Comparison of ENCODE assay signal across 19 cellular contexts in the genomic region with DNA sequence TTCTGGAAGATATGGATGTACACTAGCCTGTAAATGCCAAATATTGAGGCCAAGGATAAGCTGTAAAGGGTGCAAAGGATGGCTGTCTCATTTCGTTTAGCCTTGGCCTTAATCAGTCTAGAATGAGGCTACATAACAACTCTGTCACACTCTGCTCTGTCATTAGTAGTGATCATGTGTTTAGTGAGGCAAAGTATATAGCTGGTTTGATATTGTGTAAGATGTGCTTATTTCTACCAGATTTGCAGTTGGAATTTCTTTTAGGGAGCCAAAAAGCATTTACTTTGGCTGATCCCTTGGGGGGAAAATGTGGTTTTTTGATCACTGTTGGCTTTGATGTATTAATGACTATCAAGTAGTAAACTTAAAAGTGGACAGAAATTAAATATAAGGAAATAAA.
DNase-seq lines count a peak whose midpoint lies in the region; ATAC-seq, FAIRE-seq and TF ChIP-seq lines count a peak whose summit lies in the region.
"Had no signal": no experiment of that assay in that cellular context is flagged by ENCODE, and none has a peak within 500 bp of the region (broad histone marks: within the 10 kb centered on the region; RNA-seq: fewer than 3 reads in every experiment).

No MANE protein-coding gene starts in this region.

- TF ChIP-seq CTCF in D721Med (IDR thresholded peaks at IDR 0.05; ENCODE audit: insufficient read depth, missing control alignments) (no peak), endothelial cell of umbilical vein (IDR thresholded peaks at IDR 0.05; ENCODE audit: extremely low read depth in 1 of 2, insufficient read depth in 1 of 2, low read depth in 1 of 2, low read length in 2 of 2) (no peak), fibroblast of villous mesenchyme (IDR thresholded peaks at IDR 0.05; ENCODE audit: insufficient read depth, low read depth, low read length) (no peak), BE2C (IDR thresholded peaks at IDR 0.05; ENCODE audit: low read depth, low read length) (no peak)

- POLR2A ChIA-PET in endothelial cell of umbilical vein (lab: Charles Lee), result no interaction called here

- H3K27me3 ChIP-seq in endothelial cell of umbilical vein (ENCODE audit: control insufficient read depth in 2 of 2, insufficient read depth in 2 of 2, low read length in 2 of 2) (no peaks in the 10 kb centered on the region), right cardiac atrium (ENCODE audit: control insufficient read depth, insufficient read depth) (no peaks in the 10 kb centered on the region), BE2C (no peaks in the 10 kb centered on the region)
- H3K27me3 ChIP-seq: BLaER1 treated with 17β-estradiol and CSF1 and Interleukin-3, amounts not matched to agents 10 nM and 100 nM had no signal

- H3K9me3 ChIP-seq in endothelial cell of umbilical vein (replicated peaks; ENCODE audit: control insufficient read depth, insufficient read depth, low read length) (no peaks in the 10 kb centered on the region), right cardiac atrium (ENCODE audit: control insufficient read depth, low read length) (no peaks in the 10 kb centered on the region), BE2C (no peaks in the 10 kb centered on the region)
- H3K9me3 ChIP-seq: BLaER1 treated with 17β-estradiol and CSF1 and Interleukin-3, amounts not matched to agents 10 nM and 100 nM; HAP-1 had no signal

- no peak overlapping the region for H2AFZ ChIP-seq in endothelial cell of umbilical vein (ENCODE audit: low read depth, low read length)

- CTCF ChIA-PET in endothelial cell of umbilical vein (lab: Charles Lee), result interaction anchor here (1.3 kb wide), 1 partner anchor 9 kb away, joined by 5 read pairs; no protein-coding TSS in a partner anchor

- no peak overlapping the region for H3K27ac ChIP-seq in endothelial cell of umbilical vein (ENCODE audit: insufficient read depth, low read depth, low read length)
- H3K27ac ChIP-seq in right cardiac atrium (ENCODE audit: low read length), result no peak overlapping the region
- H3K27ac ChIP-seq: 22Rv1; BLaER1 treated with 17β-estradiol and CSF1 and Interleukin-3, amounts not matched to agents 10 nM and 100 nM had no signal

- BruUV-seq in endothelial cell of umbilical vein (replicated peaks; lab: Mats Ljungman, UMichigan), result no TSS peak

- H4K20me1 ChIP-seq in endothelial cell of umbilical vein (replicated peaks; ENCODE audit: control insufficient read depth, extremely low read depth, insufficient read depth, low read length), result no peaks in the 10 kb centered on the region
- H4K20me1 ChIP-seq: BLaER1 treated with 17β-estradiol and CSF1 and Interleukin-3, amounts not matched to agents 10 nM and 100 nM had no signal

- WGBS in right cardiac atrium, result 68% methylated on average over 1 of the region's 1 CpG

- H3K4me2 ChIP-seq in endothelial cell of umbilical vein (ENCODE audit: insufficient read depth, low read length), result no peak overlapping the region
- H3K4me2 ChIP-seq: BLaER1 treated with 17β-estradiol and CSF1 and Interleukin-3, amounts not matched to agents 10 nM and 100 nM had no signal

- no peaks in the 10 kb centered on the region for H3K36me3 ChIP-seq in endothelial cell of umbilical vein (ENCODE audit: control insufficient read depth in 2 of 2, extremely low read depth in 1 of 2, insufficient read depth in 2 of 2, low read length in 2 of 2)
- no peaks in the 10 kb centered on the region for H3K36me3 ChIP-seq in BE2C
- H3K36me3 ChIP-seq: BLaER1 treated with 17β-estradiol and CSF1 and Interleukin-3, amounts not matched to agents 10 nM and 100 nM; HAP-1 had no signal

- DNase-seq in D721Med (ENCODE audit: insufficient read length, low spot score) (no peak), endothelial cell of umbilical vein (ENCODE audit: low read depth, low spot score) (no peak), fibroblast of villous mesenchyme (ENCODE audit: low read depth) (peak; percentile 17), renal cortical epithelial cell (ENCODE audit: low read depth) (peak; percentile 74), right cardiac atrium (no peak), BE2C (no peak)
- no peak for DNase-seq in activated CD8-positive, alpha-beta memory T cell treated with anti-CD3 and anti-CD28 coated beads, Interleukin-2, amount 50 U/mL, for 48 hours
- DNase-seq: Calu3; CD4-positive, alpha-beta T cell; COR-L47; DMS153; DND-41; GOT3; HFFc6 had no signal

- no peaks in the 10 kb centered on the region for H3K9me1 ChIP-seq in endothelial cell of umbilical vein (replicated peaks; ENCODE audit: control insufficient read depth, extremely low read depth, insufficient read depth, low read length)

- dilution Hi-C loops in endothelial cell of umbilical vein (cut with MboI; ENCODE audit: extremely low pct_ligation_motif_present, low sequenced_read_pairs), result no loop called here

- H3K79me2 ChIP-seq in endothelial cell of umbilical vein (ENCODE audit: control insufficient read depth, insufficient read depth, low read length), result no peaks in the 10 kb centered on the region

- intact Hi-C loops in endothelial cell of umbilical vein (cut with micrococcal nuclease) (no loop called here), right cardiac atrium (cut with DNase I) (no loop called here)

- no peak for ATAC-seq in right cardiac atrium

- no peak for TF ChIP-seq POLR2A in endothelial cell of umbilical vein (IDR thresholded peaks at IDR 0.05; ENCODE audit: low read depth, low read length)

- H3K4me1 ChIP-seq in endothelial cell of umbilical vein (ENCODE audit: control insufficient read depth, extremely low read depth, insufficient read depth, low read length), result no peaks in the 10 kb centered on the region
- H3K4me1 ChIP-seq in right cardiac atrium (ENCODE audit: control insufficient read depth, insufficient read depth, low read length), result no peaks in the 10 kb centered on the region
- no peaks in the 10 kb centered on the region for H3K4me1 ChIP-seq in BE2C
- H3K4me1 ChIP-seq: HAP-1 had no signal

- H3K4me3 ChIP-seq in endothelial cell of umbilical vein (replicated peaks in 1 of 3; ENCODE audit: insufficient read depth in 1 of 3, low read depth in 1 of 3, low read length in 3 of 3), result no peak overlapping the region
- H3K4me3 ChIP-seq in fibroblast of villous mesenchyme (ENCODE audit: low read depth, low read length), result no peak overlapping the region
- H3K4me3 ChIP-seq in right cardiac atrium (ENCODE audit: low read length), result no peak overlapping the region
- H3K4me3 ChIP-seq in BE2C (ENCODE audit: low read depth, low read length), result no peak overlapping the region
- H3K4me3 ChIP-seq: BLaER1 treated with 17β-estradiol and CSF1 and Interleukin-3, amounts not matched to agents 10 nM and 100 nM; HAP-1 had no signal

- no peak overlapping the region for H3K9ac ChIP-seq in endothelial cell of umbilical vein (replicated peaks; ENCODE audit: extremely low read depth, insufficient read depth, low read length)
- H3K9ac ChIP-seq: BLaER1 treated with 17β-estradiol and CSF1 and Interleukin-3, amounts not matched to agents 10 nM and 100 nM had no signal

- peak; percentile 80 for FAIRE-seq in D721Med (lab: Jason Lieb, UNC)
- peak; percentile 26 for FAIRE-seq in endothelial cell of umbilical vein (lab: Jason Lieb, UNC)
- FAIRE-seq: A204.1, G401.6 had no signal

TF ChIP-seq in endothelial cell of umbilical vein, 7 proteins besides CTCF, POLR2A, EP300 and RAD21:
- TF ChIP-seq POLR2AphosphoS5 (IDR thresholded peaks at IDR 0.05; ENCODE audit: insufficient read depth, low read depth, low read length) (no peak), JUN (IDR thresholded peaks at IDR 0.05; ENCODE audit: borderline replicate concordance, insufficient read depth, insufficient read length, low read depth) (no peak), GATA2 (IDR thresholded peaks at IDR 0.05; ENCODE audit: insufficient read depth, insufficient read length, low read depth, low read length) (no peak), MYC (IDR thresholded peaks at IDR 0.05; ENCODE audit: low read depth, low read length) (no peak), FOS (IDR thresholded peaks at IDR 0.05; ENCODE audit: borderline replicate concordance, insufficient read depth, low read length) (no peak), EZH2 (IDR thresholded peaks at IDR 0.05; ENCODE audit: borderline replicate concordance, low read depth, low read length, severe bottlenecking) (no peak), MAX (IDR thresholded peaks at IDR 0.05; ENCODE audit: insufficient read depth, insufficient read length) (no peak)

Comparison
In these comparisons a context has a peak if more than half of its experiments do, and no peak if none do; other contexts are left out.
1. DNase-seq: peak in fibroblast of villous mesenchyme (single experiment) and renal cortical epithelial cell (single experiment); none in D721Med (single experiment), endothelial cell of umbilical vein (single experiment), right cardiac atrium (0 of 3), activated CD8-positive, alpha-beta memory T cell treated with anti-CD3 and anti-CD28 coated beads, Interleukin-2, amount 50 U/mL, for 48 hours (single experiment) and BE2C (single experiment).